ENCODE assay signal across 8 cellular contexts in genomic region chr1:25022361-25023189, GRCh38.
DNase-seq lines count a peak whose midpoint lies in the region; ATAC-seq lines count a peak whose summit lies in the region.

No MANE protein-coding gene starts in this region.

- peak overlapping the region; percentile 35 for H3K4me3 ChIP-seq in CD4-positive, CD25-positive, alpha-beta regulatory T cell (ENCODE audit: low read depth, low read length)

- peak overlapping the region; percentile 95 to 99 (median 98) for H3K27ac Mint-ChIP-seq in CD4-positive, CD25-positive, alpha-beta regulatory T cell
- peak overlapping the region; percentile 98 for H3K27ac Mint-ChIP-seq in T-helper 17 cell

- H3K4me1 ChIP-seq in CD4-positive, CD25-positive, alpha-beta regulatory T cell (ENCODE audit: control insufficient read depth, insufficient read depth, low read length, poor library complexity, severe bottlenecking): peaks cover 38% of the 10 kb centered on the region

- no peaks in the 10 kb centered on the region for H3K9me3 ChIP-seq in CD4-positive, CD25-positive, alpha-beta regulatory T cell (ENCODE audit: control insufficient read depth in 2 of 2, low read length in 2 of 2)
- H3K9me3 ChIP-seq in T-helper 17 cell (ENCODE audit: control insufficient read depth, low read length, poor library complexity, severe bottlenecking): no peaks in the 10 kb centered on the region

- no peaks in the 10 kb centered on the region for H3K27me3 ChIP-seq in CD4-positive, CD25-positive, alpha-beta regulatory T cell (ENCODE audit: control insufficient read depth, insufficient read depth, low read length)

- peak; percentile 84 to 97 (median 89) for DNase-seq in CD4-positive, CD25-positive, alpha-beta regulatory T cell
- DNase-seq in T-helper 17 cell (peak; percentile 85 to 95 (median 89)), iPS-NIHi11 (ENCODE audit: low spot score) (peak; percentile 57), HuH-7 (ENCODE audit: low spot score) (no peak)
- peak; percentile 83 to 86 for DNase-seq in stimulated activated CD4-positive, alpha-beta T cell treated with anti-CD3 and anti-CD28 coated beads, Interleukin-15, amount 100 ng/mL, for 1 hour (ENCODE audit: low read depth in 1 of 2, low spot score in 1 of 2)

- peak; percentile 89 to 92 for ATAC-seq in CD4-positive, CD25-positive, alpha-beta regulatory T cell (ENCODE audit: low read depth in 2 of 2)
- ATAC-seq in GM19452 (IDR thresholded peaks at IDR 0.05; ENCODE audit: unreplicated experiment) (peak; percentile 75), HG03565 (IDR thresholded peaks at IDR 0.05; ENCODE audit: unreplicated experiment) (peak; percentile 64), T-helper 17 cell (peak; percentile 88)

- no peaks in the 10 kb centered on the region for H3K36me3 Mint-ChIP-seq in CD4-positive, CD25-positive, alpha-beta regulatory T cell
- no peaks in the 10 kb centered on the region for H3K36me3 Mint-ChIP-seq in T-helper 17 cell (ENCODE audit: low read depth)

- H3K27ac ChIP-seq in CD4-positive, CD25-positive, alpha-beta regulatory T cell (ENCODE audit: insufficient read depth, low read length, poor library complexity, severe bottlenecking): peak overlapping the region; percentile 99
- peak overlapping the region; percentile 53 for H3K27ac ChIP-seq in angular gyrus (ENCODE audit: low read depth, low read length)

- H3K9me3 Mint-ChIP-seq in CD4-positive, CD25-positive, alpha-beta regulatory T cell: peaks cover 0 to 1% (median 0%) of the 10 kb centered on the region in 7 donors

- no peaks in the 10 kb centered on the region for H3K36me3 ChIP-seq in CD4-positive, CD25-positive, alpha-beta regulatory T cell (ENCODE audit: control insufficient read depth, insufficient read depth, low read length)

- H3K4me3 Mint-ChIP-seq in CD4-positive, CD25-positive, alpha-beta regulatory T cell: peak overlapping the region; percentile 78 to 87 (median 82)
- peak overlapping the region; percentile 83 for H3K4me3 Mint-ChIP-seq in T-helper 17 cell

- peaks cover 0 to 81% (median 21%) of the 10 kb centered on the region in 4 donors for H3K4me1 Mint-ChIP-seq in CD4-positive, CD25-positive, alpha-beta regulatory T cell
- peaks cover 46% of the 10 kb centered on the region for H3K4me1 Mint-ChIP-seq in T-helper 17 cell

- no peaks in the 10 kb centered on the region for H3K27me3 Mint-ChIP-seq in CD4-positive, CD25-positive, alpha-beta regulatory T cell
- H3K27me3 Mint-ChIP-seq in T-helper 17 cell: no peaks in the 10 kb centered on the region
